19 cellular contexts compared by ENCODE assay signal in genomic region chr4:79048878-79049277, GRCh38.
"Had no signal": no experiment of that assay in that cellular context is flagged by ENCODE, and none has a peak within 500 bp of the region (broad histone marks: within the 10 kb centered on the region; RNA-seq: fewer than 3 reads in every experiment).

No MANE protein-coding gene starts in this region.

- H3K4me3 ChIP-seq: colonic mucosa, heart left ventricle, lung, ovary, right atrium auricular region, suprapubic skin, thyroid gland, upper lobe of left lung, uterus had no signal

- H3K4me3 Mint-ChIP-seq: naive thymus-derived CD4-positive, alpha-beta T cell had no signal

- H3K27ac ChIP-seq: colonic mucosa, foreskin keratinocyte, ovary, right atrium auricular region, suprapubic skin, thyroid gland, upper lobe of left lung, uterus had no signal

- H3K4me1 Mint-ChIP-seq: naive thymus-derived CD4-positive, alpha-beta T cell had no signal

- ATAC-seq: foreskin keratinocyte; heart left ventricle; left ventricle myocardium superior; naive thymus-derived CD4-positive, alpha-beta T cell had no signal

- H3K4me1 ChIP-seq: colonic mucosa, foreskin keratinocyte, suprapubic skin, thyroid gland, uterus had no signal

- H3K27me3 ChIP-seq: colonic mucosa, foreskin keratinocyte, heart left ventricle, ovary, right atrium auricular region, suprapubic skin, thyroid gland, upper lobe of left lung, uterus had no signal

- H3K36me3 Mint-ChIP-seq: naive thymus-derived CD4-positive, alpha-beta T cell had no signal

- H3K9me3 ChIP-seq: colonic mucosa, heart left ventricle, ovary, right atrium auricular region, suprapubic skin, thyroid gland, upper lobe of left lung, uterus had no signal

- H3K27ac Mint-ChIP-seq: naive thymus-derived CD4-positive, alpha-beta T cell had no signal

- H3K9me3 Mint-ChIP-seq: naive thymus-derived CD4-positive, alpha-beta T cell had no signal

- H3K36me3 ChIP-seq: colonic mucosa, heart left ventricle, ovary, right atrium auricular region, suprapubic skin, thyroid gland, upper lobe of left lung, uterus had no signal

- DNase-seq: colonic mucosa; dermis blood vessel endothelial cell; foreskin keratinocyte; heart left ventricle; hippocampal formation; left colon; left ventricle myocardium superior; mesendoderm; naive thymus-derived CD4-positive, alpha-beta T cell; ovary; small intestine; stimulated activated CD4-positive, alpha-beta T cell treated with anti-CD3 and anti-CD28 coated beads, Interleukin-12 subunit alpha, Interleukin-12 subunit beta, amount 100 ng/mL, for 4 hours; stimulated activated naive CD4-positive, alpha-beta T cell treated with Interleukin-2 at 50 U/mL for 16 hours; thyroid gland; upper lobe of left lung; uterus had no signal
